Comparison of ENCODE assay signal across 8 cellular contexts in the genomic region with DNA sequence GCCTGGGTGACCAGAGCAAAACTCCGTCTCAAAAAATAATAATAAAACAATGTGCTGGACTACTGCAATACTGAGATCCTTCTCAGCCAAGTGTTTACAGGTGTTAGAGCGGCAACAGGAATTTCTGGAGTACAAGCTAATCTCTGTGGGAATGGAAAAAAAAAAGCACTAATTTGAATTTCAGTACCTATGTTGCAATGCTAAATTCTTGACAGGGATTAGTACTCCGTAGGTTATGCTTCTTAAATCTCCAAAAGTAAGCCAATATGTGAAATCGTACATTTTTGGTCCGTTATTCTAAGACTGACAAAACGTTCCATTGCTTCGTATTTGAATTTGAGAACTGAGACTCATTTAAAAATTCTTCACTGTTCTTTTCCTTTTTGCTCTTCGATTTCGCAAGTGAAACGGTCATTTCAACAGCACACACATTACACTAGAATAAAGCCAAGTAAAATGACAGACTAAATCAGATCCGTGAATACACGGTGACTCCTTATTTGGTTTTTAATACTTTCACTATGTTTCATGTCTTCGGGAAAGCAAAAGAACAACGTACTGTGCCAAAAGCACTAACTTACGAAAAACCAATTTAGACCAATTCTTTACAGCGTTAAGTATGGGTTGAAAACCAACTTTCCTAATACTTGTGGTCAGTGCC. TPM values are rescaled to one million over a fixed set of nuclear protein-coding genes. Genes with fewer than 3 reads are reported as not detected.
DNase-seq lines count a peak whose midpoint lies in the region; ATAC-seq and TF ChIP-seq lines count a peak whose summit lies in the region.

No MANE protein-coding gene starts in this region.

- H3K36me3 ChIP-seq in MG63 (peaks cover 11% of the 10 kb centered on the region), breast epithelium (no peaks in the 10 kb centered on the region)

- TF ChIP-seq POLR2A in breast epithelium (IDR thresholded peaks at IDR 0.05) = no peak

- no peak for TF ChIP-seq CTCF in breast epithelium (IDR thresholded peaks at IDR 0.05)

- H3K27ac ChIP-seq in breast epithelium = peak overlapping the region; percentile 96

- H3K4me3 ChIP-seq in MG63 (peak overlapping the region; percentile 74), breast epithelium (peak overlapping the region; percentile 64 to 78 (median 71)), mononuclear cell (ENCODE audit: low read length) (peak overlapping the region; percentile 70)

- ATAC-seq in HG02973 (IDR thresholded peaks at IDR 0.05; ENCODE audit: unreplicated experiment) = no peak

- no peaks in the 10 kb centered on the region for H3K9me3 ChIP-seq in MG63
- H3K9me3 ChIP-seq in breast epithelium = no peaks in the 10 kb centered on the region
- H3K9me3 ChIP-seq in mononuclear cell (ENCODE audit: low read depth, low read length) = no peaks in the 10 kb centered on the region

- H3K4me1 ChIP-seq in breast epithelium (peaks cover 0 to 9% of the 10 kb centered on the region in 2 donors), mononuclear cell (ENCODE audit: insufficient read depth, low read length) (peaks cover 40% of the 10 kb centered on the region)

- peak; percentile 69 for DNase-seq in EH (ENCODE audit: low read depth)
- DNase-seq in MG63 = no peak
- DNase-seq in breast epithelium (ENCODE audit: low spot score in 2 of 2) = no peak
- no peak for DNase-seq in NCI-H187 treated with DMSO at 0.1 percent for 48 hours (lab: John Stamatoyannopoulos, UW)
- no peak for DNase-seq in 8988T
- DNase-seq in DMS 273 (lab: John Stamatoyannopoulos, UW; ENCODE audit: unreplicated experiment) = no peak

- H3K27me3 ChIP-seq in MG63 (no peaks in the 10 kb centered on the region), breast epithelium (no peaks in the 10 kb centered on the region), mononuclear cell (ENCODE audit: insufficient read depth, low read length) (no peaks in the 10 kb centered on the region)

- intact Hi-C loops in breast epithelium (cut with DNase I; ENCODE audit: low total_unique reads) = no loop called here

RNA-seq across cellular contexts. Expression of a gene that starts 1.0 kb away (rescaled TPM):
- total RNA-seq in MG63 (2014; rRNA removed; shearing (Covaris generic); ENCODE audit: low replicate concordance) = 92.4 and 93.6 TPM in 2 replicates
- total RNA-seq in breast epithelium (100 to 1,000 TPM in 1 of 3 donors, 10 to 100 TPM in 2; 75.2 to 165 (median 77.3) TPM), mononuclear cell (29.8 TPM)

RNA-seq across cellular contexts. Expression of a gene that starts 11.1 kb away (rescaled TPM):
- total RNA-seq in MG63 (2014; rRNA removed; shearing (Covaris generic); ENCODE audit: low replicate concordance) = 107 and 112 TPM in 2 replicates
- total RNA-seq in breast epithelium = 100 to 1,000 TPM; 115 to 199 (median 162) TPM
- 65.1 TPM for total RNA-seq in mononuclear cell

RNA-seq across cellular contexts. Expression of a gene that starts 56.0 kb away (rescaled TPM):
- 13.6 and 28.8 TPM in 2 replicates for total RNA-seq in MG63 (2014; rRNA removed; shearing (Covaris generic); ENCODE audit: low replicate concordance)
- total RNA-seq in breast epithelium (100 to 1,000 TPM; 128 to 527 (median 204) TPM), mononuclear cell (2.8 TPM)
